ENCODE assay signal across 9 cellular contexts in the genomic region with DNA sequence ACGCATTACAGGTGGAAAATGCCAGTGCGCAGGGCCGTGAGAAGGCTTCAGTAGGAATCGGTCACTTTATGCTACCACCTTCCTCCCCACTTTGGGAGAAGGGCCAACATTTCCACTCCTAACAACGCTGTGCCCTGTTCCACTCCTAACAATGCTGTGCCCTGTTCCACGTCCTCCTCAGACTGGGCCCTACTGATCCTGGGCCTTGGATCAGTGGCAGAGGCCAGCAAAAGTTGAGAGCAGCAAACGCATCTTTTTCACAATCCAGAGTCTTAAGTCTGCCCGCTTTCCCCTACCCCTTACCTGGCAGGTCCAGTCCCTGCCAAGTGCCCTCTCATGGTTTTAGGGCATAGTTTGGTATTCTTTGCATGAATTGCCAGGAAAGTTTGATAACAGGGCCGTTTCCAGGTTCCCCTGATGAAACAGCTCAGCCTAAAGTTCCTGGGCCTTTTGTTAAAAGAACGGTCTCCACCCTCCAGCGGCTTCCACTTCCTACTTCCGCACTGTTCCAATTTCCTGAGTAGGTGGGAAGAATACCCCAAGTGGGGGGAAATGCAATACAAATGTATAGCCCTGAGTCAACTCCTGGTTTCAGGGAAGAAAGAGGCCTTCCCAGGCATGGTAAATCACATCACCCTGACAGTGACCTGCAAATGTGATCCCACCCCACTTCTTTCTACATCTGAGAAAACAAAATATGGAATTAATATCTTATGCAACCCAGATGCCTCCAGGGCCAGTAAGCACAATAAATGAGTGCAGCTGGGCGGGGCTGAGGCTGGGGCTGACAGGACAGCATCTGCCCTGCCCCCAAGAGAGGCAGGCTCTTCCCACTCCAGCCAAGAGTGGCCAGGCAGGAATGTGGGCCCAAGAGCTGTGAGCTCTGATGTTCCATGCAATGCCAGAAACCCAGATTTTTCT. TPM values are rescaled to one million over a fixed set of nuclear protein-coding genes. Genes with fewer than 3 reads are reported as not detected.
DNase-seq lines count a peak whose midpoint lies in the region; ATAC-seq, FAIRE-seq and TF ChIP-seq lines count a peak whose summit lies in the region.
"Had no signal": no experiment of that assay in that cellular context is flagged by ENCODE, and none has a peak within 500 bp of the region (broad histone marks: within the 10 kb centered on the region; RNA-seq: fewer than 3 reads in every experiment).

No MANE protein-coding gene starts in this region.

- no peaks in the 10 kb centered on the region; the same call in 1 of the 2 replicates for H4K20me1 ChIP-seq in HepG2 (ENCODE audit: insufficient read depth, low read length)

- H3K9me3 ChIP-seq in HepG2 (ENCODE audit: low read length), result no peaks in the 10 kb centered on the region
- H3K9me3 ChIP-seq in suprapubic skin, result no peaks in the 10 kb centered on the region

- no peak for DNase-seq in activated naive CD8-positive, alpha-beta T cell treated with anti-CD3 and anti-CD28 coated beads, Interleukin-2, amount 10 ng/mL, durations not matched to agents 7 days and 5 days
- no peak for DNase-seq in activated naive CD8-positive, alpha-beta T cell treated with anti-CD3 and anti-CD28 coated beads for 36 hours
- DNase-seq in HepG2 (ENCODE audit: low spot score) (peak; percentile 43), suprapubic skin (ENCODE audit: low spot score in 2 of 2) (peak; percentile 94 to 96), NCI-H526 treated with DMSO at 0.1 percent for 48 hours (lab: John Stamatoyannopoulos, UW) (no peak)

- peak overlapping the region; percentile 42 for H3K9ac ChIP-seq in HepG2 (ENCODE audit: insufficient read depth, low read depth, low read length)

- BruUV-seq in HepG2 (replicated peaks; lab: Mats Ljungman, UMichigan), result no TSS peak

- intact Hi-C loops in HepG2 (cut with micrococcal nuclease; ENCODE audit: unreplicated experiment), result no loop called here

- 35% methylated on average over 12 of the region's 13 CpGs for WGBS in HepG2 (ENCODE audit: low lambda C conversion rate)
- WGBS in suprapubic skin, result 40% methylated on average over 13 of the region's 13 CpGs

- no peak for ATAC-seq in activated naive CD8-positive, alpha-beta T cell treated with anti-CD3 and anti-CD28 coated beads, Interleukin-2, amount 10 ng/mL, durations not matched to agents 7 days and 5 days (ENCODE audit: low read depth)
- ATAC-seq in HepG2, result peak; percentile 79
- ATAC-seq in HG02588 (IDR thresholded peaks at IDR 0.05; ENCODE audit: unreplicated experiment), result no peak
- no peak for ATAC-seq in GM18520 (IDR thresholded peaks at IDR 0.05; ENCODE audit: unreplicated experiment)

- peaks cover 37% of the 10 kb centered on the region for H3K4me1 Mint-ChIP-seq in activated naive CD8-positive, alpha-beta T cell treated with anti-CD3 and anti-CD28 coated beads, Interleukin-2, amount 10 ng/mL, durations not matched to agents 7 days and 5 days
- H3K4me1 Mint-ChIP-seq in activated naive CD8-positive, alpha-beta T cell treated with anti-CD3 and anti-CD28 coated beads for 36 hours, result peaks cover 40% of the 10 kb centered on the region

- no peak for TF ChIP-seq EP300 in HepG2 (IDR thresholded peaks at IDR 0.05; ENCODE audit: low read depth in 2 of 2, low read length in 2 of 2)
- TF ChIP-seq EP300 in HepG2 (CRISPR knock-in tag; IDR thresholded peaks at IDR 0.05; ENCODE audit: borderline replicate concordance), result no peak
- TF ChIP-seq EP300 in suprapubic skin (IDR thresholded peaks at IDR 0.05), result no peak

- POLR2A ChIA-PET in activated naive CD8-positive, alpha-beta T cell treated with anti-CD3 and anti-CD28 coated beads, Interleukin-2, amount 10 ng/mL, durations not matched to agents 7 days and 5 days (lab: Charles Lee), result interaction anchor here (2.1 kb wide), 1 partner anchor 15 kb away, joined by 12 read pairs; the partner anchor contains the start of genes KCTD10 and UBE3B
- POLR2A ChIA-PET in HepG2 (lab: Yijun Ruan, JAX), result interaction anchor here (1.3 to 2.9 kb wide), 4 partner anchors 13 to 346 kb away, joined by 4 to 16 read pairs (median 8); partner anchors contain the start of genes ACACB, KCTD10 and UBE3B

- H3K79me2 ChIP-seq in HepG2 (ENCODE audit: insufficient read depth, low read length), result peaks cover 18% of the 10 kb centered on the region

- no peak overlapping the region for H2AFZ ChIP-seq in HepG2 (ENCODE audit: low read length)

- FAIRE-seq in HepG2 (lab: Jason Lieb, UNC), result peak; percentile 36

- H3K4me3 ChIP-seq in HepG2 (replicated peaks in 1 of 3; ENCODE audit: insufficient read depth in 1 of 3, low read depth in 2 of 3, low read length in 3 of 3) (peak overlapping the region in 2 of 3 experiments; percentile 15 to 39; a peak in 5 of 6 replicates), suprapubic skin (peak overlapping the region; percentile 3)

- peak overlapping the region; percentile 67 for H3K4me2 ChIP-seq in HepG2 (ENCODE audit: low read depth, low read length)

- CTCF ChIA-PET in HepG2 (lab: Yijun Ruan, JAX; ENCODE audit: low intra/inter-chr PET ratio, low total read pairs), result no interaction called here

- H3K27ac Mint-ChIP-seq in activated naive CD8-positive, alpha-beta T cell treated with anti-CD3 and anti-CD28 coated beads, Interleukin-2, amount 10 ng/mL, durations not matched to agents 7 days and 5 days, result peak overlapping the region; percentile 85
- H3K27ac Mint-ChIP-seq in activated naive CD8-positive, alpha-beta T cell treated with anti-CD3 and anti-CD28 coated beads for 36 hours, result no peak overlapping the region

- no peaks in the 10 kb centered on the region for H3K27me3 Mint-ChIP-seq in activated naive CD8-positive, alpha-beta T cell treated with anti-CD3 and anti-CD28 coated beads, Interleukin-2, amount 10 ng/mL, durations not matched to agents 7 days and 5 days
- no peaks in the 10 kb centered on the region for H3K27me3 Mint-ChIP-seq in activated naive CD8-positive, alpha-beta T cell treated with anti-CD3 and anti-CD28 coated beads for 36 hours
- H3K27me3 Mint-ChIP-seq: activated naive CD8-positive, alpha-beta T cell had no signal

- no peaks in the 10 kb centered on the region for H3K9me3 Mint-ChIP-seq in activated naive CD8-positive, alpha-beta T cell treated with anti-CD3 and anti-CD28 coated beads, Interleukin-2, amount 10 ng/mL, durations not matched to agents 7 days and 5 days
- H3K9me3 Mint-ChIP-seq in activated naive CD8-positive, alpha-beta T cell treated with anti-CD3 and anti-CD28 coated beads for 36 hours, result no peaks in the 10 kb centered on the region

- peak overlapping the region; percentile 65 for H3K4me3 Mint-ChIP-seq in activated naive CD8-positive, alpha-beta T cell treated with anti-CD3 and anti-CD28 coated beads, Interleukin-2, amount 10 ng/mL, durations not matched to agents 7 days and 5 days
- no peak overlapping the region for H3K4me3 Mint-ChIP-seq in activated naive CD8-positive, alpha-beta T cell treated with anti-CD3 and anti-CD28 coated beads for 36 hours

- H3K27me3 ChIP-seq in HepG2 (ENCODE audit: control insufficient read depth in 1 of 2, insufficient read depth in 2 of 2, low read length in 2 of 2), result no peaks in the 10 kb centered on the region
- no peaks in the 10 kb centered on the region for H3K27me3 ChIP-seq in suprapubic skin

- TF ChIP-seq CTCF in HepG2 (CRISPR knock-in tag; IDR thresholded peaks at IDR 0.05), result no peak
- TF ChIP-seq CTCF in suprapubic skin (IDR thresholded peaks at IDR 0.05), result no peak

- TF ChIP-seq POLR2A in HepG2 (IDR thresholded peaks at IDR 0.05; ENCODE audit: insufficient read depth in 1 of 2, low read depth in 2 of 2, low read length in 2 of 2), result no peak
- no peak for TF ChIP-seq POLR2A in suprapubic skin (IDR thresholded peaks at IDR 0.05)

- TF ChIP-seq RAD21 in HepG2 (CRISPR knock-in tag; IDR thresholded peaks at IDR 0.05), result no peak

- H3K4me1 ChIP-seq in HepG2 (ENCODE audit: insufficient read depth, low read length) (peaks cover 39% of the 10 kb centered on the region), suprapubic skin (peaks cover 88% of the 10 kb centered on the region)

- in situ Hi-C loops in HepG2 (cut with HindIII; ENCODE audit: extremely low pct_ligation_motif_present, low pct_unique_long_range_greater_than_20kb), result no loop called here

- H3K27ac ChIP-seq in cingulate gyrus (ENCODE audit: low read depth, low read length), result peak overlapping the region; percentile 86
- H3K27ac ChIP-seq in HepG2 (ENCODE audit: extremely low read length, insufficient read depth, low read length), result peak overlapping the region; percentile 44
- H3K27ac ChIP-seq in suprapubic skin, result peak overlapping the region; percentile 82

- H3K36me3 Mint-ChIP-seq in activated naive CD8-positive, alpha-beta T cell treated with anti-CD3 and anti-CD28 coated beads, Interleukin-2, amount 10 ng/mL, durations not matched to agents 7 days and 5 days, result peaks cover 8% of the 10 kb centered on the region
- peaks cover 5% of the 10 kb centered on the region for H3K36me3 Mint-ChIP-seq in activated naive CD8-positive, alpha-beta T cell treated with anti-CD3 and anti-CD28 coated beads for 36 hours

- H3K36me3 ChIP-seq in HepG2 (replicated peaks in 1 of 2; ENCODE audit: control insufficient read depth in 1 of 2, insufficient read depth in 2 of 2, low read length in 2 of 2) (peaks cover 16 to 45% of the 10 kb centered on the region in 2 experiments), suprapubic skin (peaks cover 21% of the 10 kb centered on the region)

RNA-seq across cellular contexts. Expression of gene KCTD10, which starts 15.0 kb away (rescaled TPM):
- total RNA-seq in activated naive CD8-positive, alpha-beta T cell treated with anti-CD3 and anti-CD28 coated beads, Interleukin-2, amount 10 ng/mL, durations not matched to agents 7 days and 5 days, result 10 to 100 TPM; 34.8 to 39.8 TPM
- 10 to 100 TPM; 47.6 to 48.9 TPM for total RNA-seq in activated naive CD8-positive, alpha-beta T cell treated with anti-CD3 and anti-CD28 coated beads for 36 hours
- total RNA-seq in HepG2 (2016; rRNA removed; fragmentation: Illumina TruSeq; extraction: Trizol), result 6.9 and 12.5 TPM in 2 replicates
- total RNA-seq in HepG2 (2016; cell fraction: cytosol; rRNA removed; fragmentation: Illumina TruSeq; extraction: Trizol; ENCODE audit: low read depth), result 2.1 and 3.7 TPM in 2 replicates
- 6.4 and 9.2 TPM in 2 replicates for total RNA-seq in HepG2 (2016; cell fraction: insoluble cytoplasmic fraction; rRNA removed; fragmentation: Illumina TruSeq; extraction: Trizol)
- total RNA-seq in HepG2 (2016; cell fraction: membrane; rRNA removed; fragmentation: Illumina TruSeq; extraction: Trizol), result 5.5 and 5.7 TPM in 2 replicates
- total RNA-seq in HepG2 (2016; cell fraction: nucleus; rRNA removed; fragmentation: Illumina TruSeq; extraction: Trizol), result 11.5 and 12.2 TPM in 2 replicates
- polyA plus RNA-seq in HepG2 (2011; rRNA removed), result 25.4 and 30.2 TPM in 2 replicates
- polyA plus RNA-seq in HepG2 (2011; cell fraction: cytosol; rRNA removed), result 21.1 and 22.0 TPM in 2 replicates
- 28.4 and 32.1 TPM in 2 replicates for polyA plus RNA-seq in HepG2 (2011; cell fraction: nucleus; rRNA removed)
- polyA plus RNA-seq in HepG2 (2012), result 11.1 TPM in 2 replicates
- polyA plus RNA-seq in HepG2 (2016; cell fraction: cytosol; fragmentation: Illumina TruSeq; extraction: Trizol; ENCODE audit: low read depth), result 1.4 and 1.7 TPM in 2 replicates
- 21.4 and 22.8 TPM in 2 replicates for polyA plus RNA-seq in HepG2 (2016; cell fraction: insoluble cytoplasmic fraction; fragmentation: Illumina TruSeq; extraction: Trizol; ENCODE audit: low read depth)
- 4.0 and 4.6 TPM in 2 replicates for polyA plus RNA-seq in HepG2 (2016; cell fraction: membrane; fragmentation: Illumina TruSeq; extraction: Trizol; ENCODE audit: low read depth)
- 18.0 and 18.6 TPM in 2 replicates for polyA plus RNA-seq in HepG2 (2016; cell fraction: nucleus; fragmentation: Illumina TruSeq; extraction: Trizol; ENCODE audit: insufficient read depth, low read depth)
- polyA minus RNA-seq in HepG2 (2011; rRNA and poly(A)+ RNA removed; ENCODE audit: low replicate concordance), result 96.2 and 112 TPM in 2 replicates
- polyA minus RNA-seq in HepG2 (2011; cell fraction: cytosol; rRNA and poly(A)+ RNA removed), result 15.2 and 22.8 TPM in 2 replicates
- polyA minus RNA-seq in HepG2 (2011; cell fraction: nucleus; rRNA and poly(A)+ RNA removed), result 33.0 and 56.2 TPM in 2 replicates
- total RNA-seq in suprapubic skin, result 10 to 100 TPM; 34.7 to 56.3 (median 41.7) TPM

RNA-seq across cellular contexts. Expression of gene UBE3B, which starts 15.3 kb away (rescaled TPM):
- 10 to 100 TPM; 40.0 to 41.7 TPM for total RNA-seq in activated naive CD8-positive, alpha-beta T cell treated with anti-CD3 and anti-CD28 coated beads, Interleukin-2, amount 10 ng/mL, durations not matched to agents 7 days and 5 days
- total RNA-seq in activated naive CD8-positive, alpha-beta T cell treated with anti-CD3 and anti-CD28 coated beads for 36 hours, result 10 to 100 TPM; 23.4 to 23.5 TPM
- total RNA-seq in HepG2 (2016; rRNA removed; fragmentation: Illumina TruSeq; extraction: Trizol) (25.3 and 31.5 TPM in 2 replicates), suprapubic skin (10 to 100 TPM; 53.2 to 94.1 (median 61.6) TPM)
- total RNA-seq in HepG2 (2016; cell fraction: cytosol; rRNA removed; fragmentation: Illumina TruSeq; extraction: Trizol; ENCODE audit: low read depth), result 30.2 and 32.0 TPM in 2 replicates
- 26.5 and 33.2 TPM in 2 replicates for total RNA-seq in HepG2 (2016; cell fraction: insoluble cytoplasmic fraction; rRNA removed; fragmentation: Illumina TruSeq; extraction: Trizol)
- 41.9 and 47.4 TPM in 2 replicates for total RNA-seq in HepG2 (2016; cell fraction: membrane; rRNA removed; fragmentation: Illumina TruSeq; extraction: Trizol)
- total RNA-seq in HepG2 (2016; cell fraction: nucleus; rRNA removed; fragmentation: Illumina TruSeq; extraction: Trizol), result 27.6 and 29.3 TPM in 2 replicates
- 22.7 and 26.0 TPM in 2 replicates for polyA plus RNA-seq in HepG2 (2011; rRNA removed)
- 14.5 and 17.1 TPM in 2 replicates for polyA plus RNA-seq in HepG2 (2011; cell fraction: cytosol; rRNA removed)
- polyA plus RNA-seq in HepG2 (2011; cell fraction: nucleus; rRNA removed), result 61.8 and 62.4 TPM in 2 replicates
- polyA plus RNA-seq in HepG2 (2012), result 11.8 and 14.4 TPM in 2 replicates
- polyA plus RNA-seq in HepG2 (2016; cell fraction: cytosol; fragmentation: Illumina TruSeq; extraction: Trizol; ENCODE audit: low read depth), result 26.4 and 35.0 TPM in 2 replicates
- 22.0 and 25.4 TPM in 2 replicates for polyA plus RNA-seq in HepG2 (2016; cell fraction: insoluble cytoplasmic fraction; fragmentation: Illumina TruSeq; extraction: Trizol; ENCODE audit: low read depth)
- polyA plus RNA-seq in HepG2 (2016; cell fraction: membrane; fragmentation: Illumina TruSeq; extraction: Trizol; ENCODE audit: low read depth), result 28.4 and 35.1 TPM in 2 replicates
- 28.2 and 30.2 TPM in 2 replicates for polyA plus RNA-seq in HepG2 (2016; cell fraction: nucleus; fragmentation: Illumina TruSeq; extraction: Trizol; ENCODE audit: insufficient read depth, low read depth)
- polyA minus RNA-seq in HepG2 (2011; rRNA and poly(A)+ RNA removed; ENCODE audit: low replicate concordance), result 27.1 and 49.0 TPM in 2 replicates
- polyA minus RNA-seq in HepG2 (2011; cell fraction: cytosol; rRNA and poly(A)+ RNA removed), result 13.7 and 15.7 TPM in 2 replicates
- 55.0 and 69.5 TPM in 2 replicates for polyA minus RNA-seq in HepG2 (2011; cell fraction: nucleus; rRNA and poly(A)+ RNA removed)

Comparison
In these comparisons a context has a peak if more than half of its experiments do, and no peak if none do; other contexts are left out.
1. DNase-seq: peak in HepG2 (single experiment) and suprapubic skin (2 of 2); none in activated naive CD8-positive, alpha-beta T cell treated with anti-CD3 and anti-CD28 coated beads, Interleukin-2, amount 10 ng/mL, durations not matched to agents 7 days and 5 days (single experiment), activated naive CD8-positive, alpha-beta T cell treated with anti-CD3 and anti-CD28 coated beads for 36 hours (single experiment) and NCI-H526 treated with DMSO at 0.1 percent for 48 hours (single experiment).
2. Peak in every context shown above with its lines, with median percentiles within 50 percentile points of each other: H3K27ac ChIP-seq.